In the genomic region with DNA sequence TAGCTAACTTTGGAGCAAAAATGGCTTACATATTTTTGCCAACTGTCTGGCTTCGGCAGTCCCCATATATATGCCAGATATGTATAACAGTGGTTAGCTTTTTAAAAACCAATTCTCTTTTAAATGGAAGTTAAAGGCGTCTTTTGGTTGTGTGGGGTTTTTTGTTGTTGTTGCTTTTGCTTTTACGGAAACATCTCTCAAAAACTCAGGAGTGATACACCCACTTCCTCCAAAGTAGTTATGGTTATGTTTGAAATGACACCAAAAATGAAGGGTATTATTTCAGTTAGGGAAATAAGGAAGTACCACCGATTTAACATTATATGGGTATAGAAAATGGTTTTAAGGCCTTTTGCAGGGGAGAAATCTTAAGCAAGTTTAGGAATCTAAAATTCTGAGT, we compare ENCODE assay signal across 10 cellular contexts. TPM values are rescaled to one million over a fixed set of nuclear protein-coding genes. Genes with fewer than 3 reads are reported as not detected.
DNase-seq lines count a peak whose midpoint lies in the region; ATAC-seq and TF ChIP-seq lines count a peak whose summit lies in the region.
"Had no signal": no experiment of that assay in that cellular context is flagged by ENCODE, and none has a peak within 500 bp of the region (broad histone marks: within the 10 kb centered on the region; RNA-seq: fewer than 3 reads in every experiment).

No MANE protein-coding gene starts in this region.

- H3K27me3 Mint-ChIP-seq in activated naive CD4-positive, alpha-beta T cell treated with anti-CD3 and anti-CD28 coated beads, Interleukin-2, amount 10 ng/mL, durations not matched to agents 7 days and 5 days, result no peaks in the 10 kb centered on the region
- no peaks in the 10 kb centered on the region for H3K27me3 Mint-ChIP-seq in activated CD4-positive, alpha-beta memory T cell treated with anti-CD3 and anti-CD28 coated beads for 36 hours
- peaks cover 8 to 16% (median 10%) of the 10 kb centered on the region in 3 donors for H3K27me3 Mint-ChIP-seq in immature natural killer cell (ENCODE audit: low read depth in 3 of 3)

- H3K4me1 Mint-ChIP-seq in activated naive CD4-positive, alpha-beta T cell treated with anti-CD3 and anti-CD28 coated beads, Interleukin-2, amount 10 ng/mL, durations not matched to agents 7 days and 5 days, result peaks cover 53% of the 10 kb centered on the region
- peaks cover 55% of the 10 kb centered on the region for H3K4me1 Mint-ChIP-seq in activated CD4-positive, alpha-beta memory T cell treated with anti-CD3 and anti-CD28 coated beads for 36 hours (ENCODE audit: low read depth)
- peaks cover 59 to 77% of the 10 kb centered on the region in 2 donors for H3K4me1 Mint-ChIP-seq in immature natural killer cell

- H3K9me3 Mint-ChIP-seq in activated naive CD4-positive, alpha-beta T cell treated with anti-CD3 and anti-CD28 coated beads, Interleukin-2, amount 10 ng/mL, durations not matched to agents 7 days and 5 days, result no peaks in the 10 kb centered on the region
- H3K9me3 Mint-ChIP-seq in activated CD4-positive, alpha-beta memory T cell treated with anti-CD3 and anti-CD28 coated beads for 36 hours, result no peaks in the 10 kb centered on the region
- no peaks in the 10 kb centered on the region for H3K9me3 Mint-ChIP-seq in immature natural killer cell

- peaks cover 42% of the 10 kb centered on the region for H3K36me3 Mint-ChIP-seq in activated naive CD4-positive, alpha-beta T cell treated with anti-CD3 and anti-CD28 coated beads, Interleukin-2, amount 10 ng/mL, durations not matched to agents 7 days and 5 days
- H3K36me3 Mint-ChIP-seq in activated CD4-positive, alpha-beta memory T cell treated with anti-CD3 and anti-CD28 coated beads for 36 hours, result peaks cover 31% of the 10 kb centered on the region
- peaks cover 5 to 17% (median 8%) of the 10 kb centered on the region in 3 donors for H3K36me3 Mint-ChIP-seq in immature natural killer cell

- H3K27ac Mint-ChIP-seq in activated naive CD4-positive, alpha-beta T cell treated with anti-CD3 and anti-CD28 coated beads, Interleukin-2, amount 10 ng/mL, durations not matched to agents 7 days and 5 days, result peak overlapping the region; percentile 100
- peak overlapping the region; percentile 100 for H3K27ac Mint-ChIP-seq in activated CD4-positive, alpha-beta memory T cell treated with anti-CD3 and anti-CD28 coated beads for 36 hours
- peak overlapping the region; percentile 47 to 97 (median 93) for H3K27ac Mint-ChIP-seq in immature natural killer cell

- H3K4me3 ChIP-seq in tibial artery, result peak overlapping the region; percentile 85 to 92

- intact Hi-C loops in activated CD4-positive, alpha-beta memory T cell treated with anti-CD3 and anti-CD28 coated beads for 36 hours (cut with micrococcal nuclease), result no loop called here
- intact Hi-C loops in tibial artery (cut with DNase I; ENCODE audit: low total_unique reads), result no loop called here

- H3K36me3 ChIP-seq in tibial artery, result peaks cover 15 to 23% (median 19%) of the 10 kb centered on the region in 3 donors

- H3K27ac ChIP-seq in tibial artery, result peak overlapping the region; percentile 98

- ATAC-seq in HG02623 (IDR thresholded peaks at IDR 0.05; ENCODE audit: unreplicated experiment), result no peak

- POLR2A ChIA-PET in activated CD4-positive, alpha-beta memory T cell treated with anti-CD3 and anti-CD28 coated beads for 36 hours (lab: Charles Lee), result no interaction called here

- peaks cover 0 to 45% (median 23%) of the 10 kb centered on the region in 4 donors for H3K4me1 ChIP-seq in tibial artery

- TF ChIP-seq CTCF in tibial artery (IDR thresholded peaks at IDR 0.05), result no peak

- CTCF ChIA-PET in activated naive CD4-positive, alpha-beta T cell treated with anti-CD3 and anti-CD28 coated beads, Interleukin-2, amount 10 ng/mL, durations not matched to agents 7 days and 5 days (lab: Charles Lee), result interaction anchor here (0.6 to 2.0 kb wide), 3 partner anchors 210 to 229 kb away, joined by 3 to 5 read pairs (median 4); no protein-coding TSS in a partner anchor
- CTCF ChIA-PET in activated CD4-positive, alpha-beta memory T cell treated with anti-CD3 and anti-CD28 coated beads for 36 hours (lab: Charles Lee), result no interaction called here

- H3K4me3 Mint-ChIP-seq in activated naive CD4-positive, alpha-beta T cell treated with anti-CD3 and anti-CD28 coated beads, Interleukin-2, amount 10 ng/mL, durations not matched to agents 7 days and 5 days, result peak overlapping the region; percentile 87
- H3K4me3 Mint-ChIP-seq in activated CD4-positive, alpha-beta memory T cell treated with anti-CD3 and anti-CD28 coated beads for 36 hours, result peak overlapping the region; percentile 86
- peak overlapping the region; percentile 87 to 99 (median 96) for H3K4me3 Mint-ChIP-seq in immature natural killer cell

- H3K9me3 ChIP-seq in tibial artery, result no peaks in the 10 kb centered on the region

- H3K27me3 ChIP-seq in tibial artery, result no peaks in the 10 kb centered on the region

- DNase-seq in activated naive CD4-positive, alpha-beta T cell treated with anti-CD3 and anti-CD28 coated beads, Interleukin-2, amount 10 ng/mL, durations not matched to agents 7 days and 5 days, result no peak
- DNase-seq in activated naive CD4-positive, alpha-beta T cell treated with Interleukin-2 at 50 U/mL for 16 hours, result no peak
- no peak for DNase-seq in activated CD4-positive, alpha-beta memory T cell treated with anti-CD3 and anti-CD28 coated beads for 36 hours
- DNase-seq in immature natural killer cell (no peak), tibial artery (no peak), NCI-H1417 (lab: John Stamatoyannopoulos, UW) (no peak), T-helper 9 cell (no peak)
- DNase-seq: NCI-H774, nucleus accumbens had no signal

RNA-seq across cellular contexts. Expression of gene CNOT8, which starts 2.3 kb away (rescaled TPM):
- 10 to 100 TPM; 66.5 to 66.9 TPM for total RNA-seq in activated CD4-positive, alpha-beta memory T cell treated with anti-CD3 and anti-CD28 coated beads for 36 hours
- 100 to 1,000 TPM; 145 to 212 (median 153) TPM for polyA plus RNA-seq in immature natural killer cell

RNA-seq across cellular contexts. Expression of gene FAXDC2, which starts 10.4 kb away (rescaled TPM):
- not detected for total RNA-seq in activated CD4-positive, alpha-beta memory T cell treated with anti-CD3 and anti-CD28 coated beads for 36 hours
- polyA plus RNA-seq in immature natural killer cell, result 1 to 10 TPM in 1 of 3 donors, under 1 TPM in 1, not detected in 1; 0.72 to 3.7 TPM
